In genomic region chr4:185589067-185589844, GRCh38 we compare ENCODE assay signal across 13 cellular contexts. TPM values are rescaled to one million over a fixed set of nuclear protein-coding genes. Genes with fewer than 3 reads are reported as not detected.
DNase-seq lines count a peak whose midpoint lies in the region; ATAC-seq and TF ChIP-seq lines count a peak whose summit lies in the region.
"Had no signal": no experiment of that assay in that cellular context is flagged by ENCODE, and none has a peak within 500 bp of the region (broad histone marks: within the 10 kb centered on the region; RNA-seq: fewer than 3 reads in every experiment).

No MANE protein-coding gene starts in this region.

- H3K9me3 ChIP-seq in left ventricle myocardium inferior (replicated peaks) = no peaks in the 10 kb centered on the region
- H3K9me3 ChIP-seq in uterus = no peaks in the 10 kb centered on the region
- H3K9me3 ChIP-seq: vagina had no signal

- no peak for DNase-seq in left ventricle myocardium inferior
- no peak for DNase-seq in left ventricle myocardium superior
- DNase-seq in amniotic stem cell (lab: John Stamatoyannopoulos, UW) = peak; percentile 56
- peak; percentile 92 for DNase-seq in iris pigment epithelial cell (ENCODE audit: low read depth)
- DNase-seq in uterus = peak in 1 of 2 donors; percentile 50
- DNase-seq in cerebellum (ENCODE audit: low spot score) = no peak
- DNase-seq: central memory CD4-positive, alpha-beta T cell had no signal

- ATAC-seq in left ventricle myocardium superior (no peak), HG03175 (IDR thresholded peaks at IDR 0.05; ENCODE audit: unreplicated experiment) (no peak), HG02884 (IDR thresholded peaks at IDR 0.05; ENCODE audit: unreplicated experiment) (no peak)
- ATAC-seq: activated CD4-positive, CD25-positive, alpha-beta regulatory T cell treated with anti-CD3 and anti-CD28 coated beads, Interleukin-2, amount 50 U/mL, for 24 hours had no signal

- H3K36me3 ChIP-seq in left ventricle myocardium inferior (peaks cover 5% of the 10 kb centered on the region), uterus (no peaks in the 10 kb centered on the region)
- H3K36me3 ChIP-seq: vagina had no signal

- intact Hi-C loops in left ventricle myocardium inferior (cut with micrococcal nuclease) (no loop called here), left ventricle myocardium superior (cut with micrococcal nuclease) (no loop called here), uterus (cut with DNase I; ENCODE audit: low total_unique reads) (no loop called here)

- H3K27me3 ChIP-seq in left ventricle myocardium inferior (ENCODE audit: low read depth) (no peaks in the 10 kb centered on the region), uterus (no peaks in the 10 kb centered on the region)
- H3K27me3 ChIP-seq: vagina had no signal

- no peak for TF ChIP-seq POLR2A in uterus (IDR thresholded peaks at IDR 0.05)

- H3K4me1 ChIP-seq in left ventricle myocardium inferior (peaks cover 25% of the 10 kb centered on the region), uterus (no peaks in the 10 kb centered on the region)
- H3K4me1 ChIP-seq: parathyroid adenoma, vagina had no signal

- TF ChIP-seq CTCF in left ventricle myocardium inferior (IDR thresholded peaks at IDR 0.05; ENCODE audit: borderline replicate concordance) (no peak), uterus (IDR thresholded peaks at IDR 0.05) (no peak)

- H3K4me3 ChIP-seq in left ventricle myocardium inferior (no peak overlapping the region), uterus (no peak overlapping the region)
- H3K4me3 ChIP-seq: vagina had no signal

- H3K27ac ChIP-seq in left ventricle myocardium inferior (replicated peaks) (peak overlapping the region; percentile 21), uterus (peak overlapping the region; percentile 76 to 78)
- H3K27ac ChIP-seq: parathyroid adenoma, vagina had no signal

RNA-seq across cellular contexts. Expression of gene PDLIM3, which starts 53.9 kb away (rescaled TPM):
- total RNA-seq in left ventricle myocardium inferior = 308 TPM
- 123 TPM for total RNA-seq in left ventricle myocardium superior
- total RNA-seq in uterus = 100 to 1,000 TPM; 131 to 771 (median 450) TPM
- total RNA-seq in cerebellum = 93.4 TPM
- total RNA-seq: activated T-helper 1 cell treated with anti-CD3 and anti-CD28 coated beads, Interleukin-12 subunit alpha, Interleukin-12 subunit beta, Interleukin-2, Interleukin-4 antibody, amounts not matched to agents 30 ng/mL and 10 ng/mL and 1 ng/mL, durations not matched to agents 14 hours and 24 hours and 36 hours had no signal

Comparison
In these comparisons a context has a peak if more than half of its experiments do, and no peak if none do; other contexts are left out.
1. DNase-seq: peak in amniotic stem cell (single experiment) and iris pigment epithelial cell (single experiment); none in left ventricle myocardium inferior (single experiment), left ventricle myocardium superior (single experiment) and cerebellum (single experiment).